8 cellular contexts compared by ENCODE assay signal in genomic region chr7:3200504-3200903, GRCh38.
DNase-seq lines count a peak whose midpoint lies in the region; ATAC-seq and TF ChIP-seq lines count a peak whose summit lies in the region.

No MANE protein-coding gene starts in this region.

- no peaks in the 10 kb centered on the region for H3K36me3 Mint-ChIP-seq in activated T-cell treated with anti-CD3 and anti-CD28 coated beads, Interleukin-2, amount 50 U/mL, for 72 hours (ENCODE audit: insufficient read depth in 2 of 2)

- H3K9me3 Mint-ChIP-seq in activated T-cell treated with anti-CD3 and anti-CD28 coated beads, Interleukin-2, amount 50 U/mL, for 72 hours: peaks cover 0 to 2% of the 10 kb centered on the region in 2 donors

- peaks cover 6% of the 10 kb centered on the region for H3K27me3 Mint-ChIP-seq in activated T-cell treated with anti-CD3 and anti-CD28 coated beads, Interleukin-2, amount 50 U/mL, for 72 hours (ENCODE audit: low read depth)

- no peak overlapping the region for H3K27ac ChIP-seq in upper lobe of left lung

- intact Hi-C loops in left colon (cut with DNase I, micrococcal nuclease): no loop called here

- H3K36me3 ChIP-seq in upper lobe of left lung: no peaks in the 10 kb centered on the region

- no peak for TF ChIP-seq POLR2A in upper lobe of left lung (IDR thresholded peaks at IDR 0.05)

- no peak overlapping the region for H3K4me3 ChIP-seq in upper lobe of left lung

- H3K4me1 ChIP-seq in upper lobe of left lung: no peaks in the 10 kb centered on the region

- no peaks in the 10 kb centered on the region for H3K27me3 ChIP-seq in upper lobe of left lung

- peaks cover 0 to 3% (median 0%) of the 10 kb centered on the region in 4 donors for H3K9me3 ChIP-seq in upper lobe of left lung

- H3K4me3 Mint-ChIP-seq in activated T-cell treated with anti-CD3 and anti-CD28 coated beads, Interleukin-2, amount 50 U/mL, for 72 hours: no peak overlapping the region

- H3K4me1 Mint-ChIP-seq in activated T-cell treated with anti-CD3 and anti-CD28 coated beads, Interleukin-2, amount 50 U/mL, for 72 hours (ENCODE audit: low read depth): no peaks in the 10 kb centered on the region

- 93 to 100% methylated on average over 1 of the region's 1 CpG for WGBS in upper lobe of left lung, 2 donors

- peak; percentile 66 for ATAC-seq in HG02884 (IDR thresholded peaks at IDR 0.05; ENCODE audit: unreplicated experiment)
- ATAC-seq in activated T-cell treated with anti-CD3 and anti-CD28 coated beads, Interleukin-2, amount 50 U/mL, for 72 hours (replicated peaks in 1 of 2): peak; percentile 46 to 58
- ATAC-seq in left colon: peak; percentile 58
- ATAC-seq in upper lobe of left lung (ENCODE audit: low FRiP score in 2 of 2): no peak
- ATAC-seq in GM21529 (IDR thresholded peaks at IDR 0.05; ENCODE audit: unreplicated experiment): no peak

- no peak overlapping the region for H3K27ac Mint-ChIP-seq in activated T-cell treated with anti-CD3 and anti-CD28 coated beads, Interleukin-2, amount 50 U/mL, for 72 hours

- DNase-seq in COR-L47 (lab: John Stamatoyannopoulos, UW): peak; percentile 5
- DNase-seq in activated T-cell treated with anti-CD3 and anti-CD28 coated beads, Interleukin-2, amount 50 U/mL, for 72 hours: peak; percentile 31 to 40
- DNase-seq in left colon: peak in 1 of 2 donors; percentile 40
- no peak for DNase-seq in upper lobe of left lung
- DNase-seq in NOMO-1 treated with DMSO at 0.1 percent for 48 hours (lab: John Stamatoyannopoulos, UW; ENCODE audit: unreplicated experiment): no peak
- no peak for DNase-seq in NK-92 treated with Interleukin-12 subunit alpha and Interleukin-12 subunit beta, amount 100 ng/mL, for 24 hours (lab: John Stamatoyannopoulos, UW)

- no peak for TF ChIP-seq CTCF in upper lobe of left lung (IDR thresholded peaks at IDR 0.05)

- TF ChIP-seq EP300 in upper lobe of left lung (IDR thresholded peaks at IDR 0.05): no peak

Comparison
In these comparisons a context has a peak if more than half of its experiments do, and no peak if none do; other contexts are left out.
1. DNase-seq: peak in COR-L47 (single experiment) and activated T-cell treated with anti-CD3 and anti-CD28 coated beads, Interleukin-2, amount 50 U/mL, for 72 hours (2 of 2); none in upper lobe of left lung (0 of 2), NOMO-1 treated with DMSO at 0.1 percent for 48 hours (single experiment) and NK-92 treated with Interleukin-12 subunit alpha and Interleukin-12 subunit beta, amount 100 ng/mL, for 24 hours (single experiment).
2. ATAC-seq: peak in HG02884 (single experiment), activated T-cell treated with anti-CD3 and anti-CD28 coated beads, Interleukin-2, amount 50 U/mL, for 72 hours (2 of 2) and left colon (single experiment); none in upper lobe of left lung (0 of 2) and GM21529 (single experiment).